Comparison of ENCODE assay signal across 1 cellular context in the genomic region with DNA sequence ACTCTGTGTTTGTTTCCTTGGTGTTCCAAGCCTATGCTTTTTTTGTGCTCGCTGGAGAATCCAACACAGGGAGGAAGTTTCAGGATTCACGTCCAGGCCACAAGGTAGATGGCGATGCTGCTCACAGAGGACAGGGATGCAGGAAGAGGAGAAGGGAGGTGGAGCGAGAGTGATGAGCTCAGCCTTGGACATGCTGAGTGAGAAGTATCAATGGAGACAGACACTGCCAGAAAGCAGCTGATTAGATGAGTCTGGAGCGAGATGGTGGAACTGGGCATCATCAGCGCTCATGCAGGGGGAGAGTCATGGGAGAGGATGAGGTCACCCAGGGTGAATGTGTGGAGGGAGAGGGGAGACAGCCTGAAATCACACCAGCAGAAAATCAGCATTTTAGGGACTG.
TF ChIP-seq lines count a peak whose summit lies in the region.

No MANE protein-coding gene starts in this region.

TF ChIP-seq in HepG2, 621 proteins besides CTCF, POLR2A, EP300 and RAD21 (continued from another document):
- TF ChIP-seq, protein P1, sequence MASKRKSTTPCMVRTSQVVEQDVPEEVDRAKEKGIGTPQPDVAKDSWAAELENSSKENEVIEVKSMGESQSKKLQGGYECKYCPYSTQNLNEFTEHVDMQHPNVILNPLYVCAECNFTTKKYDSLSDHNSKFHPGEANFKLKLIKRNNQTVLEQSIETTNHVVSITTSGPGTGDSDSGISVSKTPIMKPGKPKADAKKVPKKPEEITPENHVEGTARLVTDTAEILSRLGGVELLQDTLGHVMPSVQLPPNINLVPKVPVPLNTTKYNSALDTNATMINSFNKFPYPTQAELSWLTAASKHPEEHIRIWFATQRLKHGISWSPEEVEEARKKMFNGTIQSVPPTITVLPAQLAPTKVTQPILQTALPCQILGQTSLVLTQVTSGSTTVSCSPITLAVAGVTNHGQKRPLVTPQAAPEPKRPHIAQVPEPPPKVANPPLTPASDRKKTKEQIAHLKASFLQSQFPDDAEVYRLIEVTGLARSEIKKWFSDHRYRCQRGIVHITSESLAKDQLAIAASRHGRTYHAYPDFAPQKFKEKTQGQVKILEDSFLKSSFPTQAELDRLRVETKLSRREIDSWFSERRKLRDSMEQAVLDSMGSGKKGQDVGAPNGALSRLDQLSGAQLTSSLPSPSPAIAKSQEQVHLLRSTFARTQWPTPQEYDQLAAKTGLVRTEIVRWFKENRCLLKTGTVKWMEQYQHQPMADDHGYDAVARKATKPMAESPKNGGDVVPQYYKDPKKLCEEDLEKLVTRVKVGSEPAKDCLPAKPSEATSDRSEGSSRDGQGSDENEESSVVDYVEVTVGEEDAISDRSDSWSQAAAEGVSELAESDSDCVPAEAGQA (IDR thresholded peaks at IDR 0.05; ENCODE audit: low read depth): no peak
- TF ChIP-seq, protein P1 (CRISPR knock-in tag; IDR thresholded peaks at IDR 0.05; ENCODE audit: borderline replicate concordance): no peak
- TF ChIP-seq, protein P2, sequence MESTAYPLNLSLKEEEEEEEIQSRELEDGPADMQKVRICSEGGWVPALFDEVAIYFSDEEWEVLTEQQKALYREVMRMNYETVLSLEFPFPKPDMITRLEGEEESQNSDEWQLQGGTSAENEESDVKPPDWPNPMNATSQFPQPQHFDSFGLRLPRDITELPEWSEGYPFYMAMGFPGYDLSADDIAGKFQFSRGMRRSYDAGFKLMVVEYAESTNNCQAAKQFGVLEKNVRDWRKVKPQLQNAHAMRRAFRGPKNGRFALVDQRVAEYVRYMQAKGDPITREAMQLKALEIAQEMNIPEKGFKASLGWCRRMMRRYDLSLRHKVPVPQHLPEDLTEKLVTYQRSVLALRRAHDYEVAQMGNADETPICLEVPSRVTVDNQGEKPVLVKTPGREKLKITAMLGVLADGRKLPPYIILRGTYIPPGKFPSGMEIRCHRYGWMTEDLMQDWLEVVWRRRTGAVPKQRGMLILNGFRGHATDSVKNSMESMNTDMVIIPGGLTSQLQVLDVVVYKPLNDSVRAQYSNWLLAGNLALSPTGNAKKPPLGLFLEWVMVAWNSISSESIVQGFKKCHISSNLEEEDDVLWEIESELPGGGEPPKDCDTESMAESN (CRISPR knock-in tag; conservative IDR thresholded peaks at IDR 0.05): no peak
- no peak for TF ChIP-seq BHLHE40 (IDR thresholded peaks at IDR 0.05; ENCODE audit: low read length)
- no peak for TF ChIP-seq ARID2 (CRISPR knock-in tag; IDR thresholded peaks at IDR 0.05; ENCODE audit: borderline replicate concordance)
- TF ChIP-seq ZMYM4 (CRISPR knock-in tag; IDR thresholded peaks at IDR 0.05): no peak
- TF ChIP-seq SALL2 (CRISPR knock-in tag; IDR thresholded peaks at IDR 0.05): no peak
- TF ChIP-seq, protein P3, sequence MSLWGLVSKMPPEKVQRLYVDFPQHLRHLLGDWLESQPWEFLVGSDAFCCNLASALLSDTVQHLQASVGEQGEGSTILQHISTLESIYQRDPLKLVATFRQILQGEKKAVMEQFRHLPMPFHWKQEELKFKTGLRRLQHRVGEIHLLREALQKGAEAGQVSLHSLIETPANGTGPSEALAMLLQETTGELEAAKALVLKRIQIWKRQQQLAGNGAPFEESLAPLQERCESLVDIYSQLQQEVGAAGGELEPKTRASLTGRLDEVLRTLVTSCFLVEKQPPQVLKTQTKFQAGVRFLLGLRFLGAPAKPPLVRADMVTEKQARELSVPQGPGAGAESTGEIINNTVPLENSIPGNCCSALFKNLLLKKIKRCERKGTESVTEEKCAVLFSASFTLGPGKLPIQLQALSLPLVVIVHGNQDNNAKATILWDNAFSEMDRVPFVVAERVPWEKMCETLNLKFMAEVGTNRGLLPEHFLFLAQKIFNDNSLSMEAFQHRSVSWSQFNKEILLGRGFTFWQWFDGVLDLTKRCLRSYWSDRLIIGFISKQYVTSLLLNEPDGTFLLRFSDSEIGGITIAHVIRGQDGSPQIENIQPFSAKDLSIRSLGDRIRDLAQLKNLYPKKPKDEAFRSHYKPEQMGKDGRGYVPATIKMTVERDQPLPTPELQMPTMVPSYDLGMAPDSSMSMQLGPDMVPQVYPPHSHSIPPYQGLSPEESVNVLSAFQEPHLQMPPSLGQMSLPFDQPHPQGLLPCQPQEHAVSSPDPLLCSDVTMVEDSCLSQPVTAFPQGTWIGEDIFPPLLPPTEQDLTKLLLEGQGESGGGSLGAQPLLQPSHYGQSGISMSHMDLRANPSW (CRISPR knock-in tag; IDR thresholded peaks at IDR 0.05; ENCODE audit: borderline replicate concordance): no peak
- no peak for TF ChIP-seq ZNF678 (CRISPR knock-in tag; IDR thresholded peaks at IDR 0.05)
- TF ChIP-seq MXI1 (IDR thresholded peaks at IDR 0.05; ENCODE audit: borderline replicate concordance, low read depth, low read length): no peak
- no peak for TF ChIP-seq HOXA7 (CRISPR knock-in tag; IDR thresholded peaks at IDR 0.05)
- TF ChIP-seq TSC22D2 (CRISPR knock-in tag; IDR thresholded peaks at IDR 0.05; ENCODE audit: borderline replicate concordance): no peak
- no peak for TF ChIP-seq ZNF609 (CRISPR knock-in tag; IDR thresholded peaks at IDR 0.05; ENCODE audit: borderline replicate concordance)
- no peak for TF ChIP-seq ZNF382 (CRISPR knock-in tag; IDR thresholded peaks at IDR 0.05; ENCODE audit: borderline replicate concordance)
